ENCODE assay signal across 15 cellular contexts in genomic region chr12:116856729-116857128, GRCh38. TPM values are rescaled to one million over a fixed set of nuclear protein-coding genes. Genes with fewer than 3 reads are reported as not detected.
A peak's percentile ranks its signal among the peaks of the same experiment; 100 is the strongest.
DNase-seq lines count a peak whose midpoint lies in the region; ATAC-seq and TF ChIP-seq lines count a peak whose summit lies in the region.
"Had no signal": no experiment of that assay in that cellular context is flagged by ENCODE, and none has a peak within 500 bp of the region (broad histone marks: within the 10 kb centered on the region; RNA-seq: fewer than 3 reads in every experiment).

No MANE protein-coding gene starts in this region.

- BruUV-seq in A673 (replicated peaks; lab: Mats Ljungman, UMichigan) = no TSS peak

- H3K36me3 ChIP-seq in DOHH2 (ENCODE audit: control insufficient read depth, low read length) (peaks cover 46% of the 10 kb centered on the region), colonic mucosa (no peaks in the 10 kb centered on the region), mucosa of descending colon (ENCODE audit: low read depth) (no peaks in the 10 kb centered on the region), A673 (ENCODE audit: insufficient read depth, low read length, poor library complexity, severe bottlenecking) (no peaks in the 10 kb centered on the region)

- DNase-seq in NCI-H2227 treated with DMSO at 0.1 percent for 48 hours (lab: John Stamatoyannopoulos, UW) (peak; percentile 51), colonic mucosa (peak; percentile 75), mucosa of descending colon (peak; percentile 65 to 76 (median 73)), retina (no peak), A673 (ENCODE audit: low spot score) (no peak), head of caudate nucleus (no peak)
- DNase-seq: Caco-2; CD8-positive, alpha-beta T cell; DMS53; EL; HCEC 1CT; HFFc6 had no signal

- peak; percentile 87 for ATAC-seq in mucosa of descending colon
- ATAC-seq in HG03520 (IDR thresholded peaks at IDR 0.05; ENCODE audit: unreplicated experiment) = no peak
- ATAC-seq: CD8-positive, alpha-beta T cell; K562 had no signal

- H3K4me3 ChIP-seq in DOHH2 (ENCODE audit: low read length) (peak overlapping the region; percentile 79), colonic mucosa (no peak overlapping the region), mucosa of descending colon (no peak overlapping the region), A673 (ENCODE audit: low read depth, low read length, poor library complexity, severe bottlenecking) (no peak overlapping the region)
- H3K4me3 ChIP-seq: K562 had no signal

- POLR2A ChIA-PET in A673 (lab: Charles Lee; ENCODE audit: low non-redundant PET) = no interaction called here

- H4K20me1 ChIP-seq in DOHH2 (ENCODE audit: control insufficient read depth, insufficient read depth, low read depth, low read length) = no peaks in the 10 kb centered on the region

- TF ChIP-seq CTCF in DOHH2 (IDR thresholded peaks at IDR 0.05; ENCODE audit: low read depth, low read length, poor library complexity, severe bottlenecking) = no peak
- no peak for TF ChIP-seq CTCF in colonic mucosa (IDR thresholded peaks at IDR 0.05)
- TF ChIP-seq CTCF in mucosa of descending colon (IDR thresholded peaks at IDR 0.05) = no peak
- TF ChIP-seq CTCF in A673 (conservative IDR thresholded peaks at IDR 0.05; ENCODE audit: low read depth, low read length) = no peak

- H3K27ac ChIP-seq in DOHH2 (ENCODE audit: low read depth, low read length) = peak overlapping the region; percentile 98
- H3K27ac ChIP-seq in colonic mucosa = no peak overlapping the region
- H3K27ac ChIP-seq in A673 (ENCODE audit: low read depth, low read length, poor library complexity, severe bottlenecking) = no peak overlapping the region

- peak overlapping the region; percentile 87 for H3K4me2 ChIP-seq in DOHH2 (ENCODE audit: low read length)

- no peaks in the 10 kb centered on the region for H3K9me3 ChIP-seq in DOHH2 (ENCODE audit: control insufficient read depth, insufficient read depth, low read length)
- no peaks in the 10 kb centered on the region for H3K9me3 ChIP-seq in colonic mucosa
- H3K9me3 ChIP-seq in mucosa of descending colon = no peaks in the 10 kb centered on the region
- H3K9me3 ChIP-seq in A673 (ENCODE audit: low read depth, low read length, poor library complexity, severe bottlenecking) = no peaks in the 10 kb centered on the region
- H3K9me3 ChIP-seq: Caco-2 had no signal

- no peaks in the 10 kb centered on the region for H3K27me3 ChIP-seq in DOHH2 (ENCODE audit: control insufficient read depth, low read length)
- no peaks in the 10 kb centered on the region for H3K27me3 ChIP-seq in colonic mucosa
- no peaks in the 10 kb centered on the region for H3K27me3 ChIP-seq in A673 (replicated peaks; ENCODE audit: insufficient read depth, low read depth, low read length, poor library complexity)

- H3K4me1 ChIP-seq in DOHH2 (ENCODE audit: control insufficient read depth, low read length) (peaks cover 84% of the 10 kb centered on the region), colonic mucosa (no peaks in the 10 kb centered on the region), mucosa of descending colon (ENCODE audit: low read depth) (peaks cover 13% of the 10 kb centered on the region), A673 (ENCODE audit: insufficient read depth, low read length, poor library complexity, severe bottlenecking) (peaks cover 19% of the 10 kb centered on the region)
- H3K4me1 ChIP-seq: Caco-2 had no signal

- no peaks in the 10 kb centered on the region for H3K9me2 ChIP-seq in DOHH2 (replicated peaks; ENCODE audit: control insufficient read depth, low read length)

- H3K9ac ChIP-seq in colonic mucosa (ENCODE audit: low read depth in 2 of 2, low read length in 2 of 2) = no peak overlapping the region

- CTCF ChIA-PET in A673 (lab: Charles Lee) = no interaction called here

- H3F3A ChIP-seq in DOHH2 (ENCODE audit: control insufficient read depth, insufficient read depth) = peaks cover 44% of the 10 kb centered on the region

- intact Hi-C loops in colonic mucosa (cut with DNase I) = no loop called here
- intact Hi-C loops in mucosa of descending colon (cut with DNase I, micrococcal nuclease) = no loop called here
- intact Hi-C loops in A673 (cut with micrococcal nuclease; ENCODE audit: unreplicated experiment) = no loop called here
- intact Hi-C loops in head of caudate nucleus (cut with DNase I) = no loop called here

- peaks cover 33% of the 10 kb centered on the region for H3K79me2 ChIP-seq in DOHH2 (ENCODE audit: control insufficient read depth, low read length)

RNA-seq across cellular contexts. Expression of gene HRK, which starts 24.5 kb away (rescaled TPM):
- total RNA-seq in colonic mucosa (under 1 TPM; 0.19 to 0.52 TPM), mucosa of descending colon (1 to 10 TPM in 1 of 3 donors, under 1 TPM in 2; 0.22 to 1.0 (median 0.25) TPM), A673 (2021) (0.17 and 0.37 TPM in 2 replicates)
- total RNA-seq: HFFc6 had no signal

RNA-seq across cellular contexts. Expression of gene FBXW8, which starts 54.0 kb away (rescaled TPM):
- total RNA-seq in colonic mucosa (10 to 100 TPM; 11.1 to 13.7 TPM), mucosa of descending colon (10 to 100 TPM; 12.0 to 13.2 (median 13.1) TPM), A673 (2021) (14.8 and 17.0 TPM in 2 replicates)

Comparison
In these comparisons a context has a peak if more than half of its experiments do, and no peak if none do; other contexts are left out.
1. DNase-seq: peak in NCI-H2227 treated with DMSO at 0.1 percent for 48 hours (single experiment), colonic mucosa (single experiment) and mucosa of descending colon (3 of 3); none in retina (single experiment), A673 (single experiment) and head of caudate nucleus (0 of 42).